Comparison of ENCODE assay signal across 22 cellular contexts in the genomic region with DNA sequence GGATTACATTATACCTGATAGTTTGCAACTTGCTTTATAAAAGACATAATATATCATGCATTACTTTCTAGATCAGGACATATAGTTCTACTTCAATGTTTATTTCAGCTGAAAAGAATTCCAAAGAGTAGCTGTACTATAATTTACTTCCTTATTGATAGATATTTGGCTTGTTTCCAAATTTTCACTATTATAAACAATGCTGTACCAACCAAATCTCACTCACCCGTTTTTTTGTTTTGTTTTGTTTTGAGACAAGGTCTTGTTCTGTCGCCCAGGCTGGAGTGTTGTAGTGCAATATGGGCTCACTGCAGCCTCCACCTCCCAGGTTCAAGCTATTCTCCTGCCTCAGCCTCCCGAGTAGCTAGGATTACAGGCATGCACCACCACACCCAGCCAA.
"Had no signal": no experiment of that assay in that cellular context is flagged by ENCODE, and none has a peak within 500 bp of the region (broad histone marks: within the 10 kb centered on the region; RNA-seq: fewer than 3 reads in every experiment).

No MANE protein-coding gene starts in this region.

- ATAC-seq: gastrocnemius medialis; heart right ventricle; lower lobe of right lung; natural killer cell treated with Interleukin-12 subunit alpha and Interleukin-12 subunit beta and Interleukin-15 and Interleukin-18, amount 100 ng/mL, for 72 hours had no signal

- DNase-seq: colonic mucosa; effector memory CD4-positive, alpha-beta T cell; gastrocnemius medialis; heart right ventricle; islet precursor cell; left ventricle myocardium inferior; lower lobe of right lung; mesenchymal stem cell; midbrain; nucleus accumbens; ovary; sigmoid colon; stimulated activated CD4-positive, alpha-beta T cell treated with anti-CD3 and anti-CD28 coated beads, Interleukin-12 subunit alpha, Interleukin-12 subunit beta, amount 100 ng/mL, for 4 hours; stimulated activated naive CD4-positive, alpha-beta T cell treated with Interleukin-2 at 50 U/mL for 16 hours; trophoblast cell had no signal

- H3K27ac Mint-ChIP-seq: natural killer cell treated with Interleukin-12 subunit alpha and Interleukin-12 subunit beta and Interleukin-15 and Interleukin-18, amount 100 ng/mL, for 72 hours; neural progenitor cell had no signal

- H3K9ac ChIP-seq: neural progenitor cell had no signal

- H3K27me3 Mint-ChIP-seq: natural killer cell treated with Interleukin-12 subunit alpha and Interleukin-12 subunit beta and Interleukin-15 and Interleukin-18, amount 100 ng/mL, for 72 hours had no signal

- H3K9me3 ChIP-seq: colonic mucosa, esophagus muscularis mucosa, gastrocnemius medialis, heart right ventricle, left ventricle myocardium inferior, lower lobe of right lung, ovary, right atrium auricular region, sigmoid colon had no signal

- H3K4me1 ChIP-seq: colonic mucosa, neural progenitor cell had no signal

- H2AFZ ChIP-seq: neural progenitor cell had no signal

- H3K4me2 ChIP-seq: neural progenitor cell had no signal

- FAIRE-seq: endometrium had no signal

- H3K36me3 ChIP-seq: colonic mucosa, esophagus muscularis mucosa, gastrocnemius medialis, left ventricle myocardium inferior, lower lobe of right lung, neural progenitor cell, ovary, right atrium auricular region, sigmoid colon had no signal

- H3K36me3 Mint-ChIP-seq: natural killer cell treated with Interleukin-12 subunit alpha and Interleukin-12 subunit beta and Interleukin-15 and Interleukin-18, amount 100 ng/mL, for 72 hours had no signal

- H3K4me3 ChIP-seq: colonic mucosa, esophagus muscularis mucosa, gastrocnemius medialis, heart right ventricle, left ventricle myocardium inferior, lower lobe of right lung, neural progenitor cell, ovary, right atrium auricular region, sigmoid colon, skin epidermis had no signal

- H3K4me3 Mint-ChIP-seq: natural killer cell treated with Interleukin-12 subunit alpha and Interleukin-12 subunit beta and Interleukin-15 and Interleukin-18, amount 100 ng/mL, for 72 hours; neural progenitor cell had no signal

- H3K27ac ChIP-seq: colonic mucosa, epithelial cell of prostate, esophagus muscularis mucosa, gastrocnemius medialis, heart right ventricle, left ventricle myocardium inferior, lower lobe of right lung, neural progenitor cell, ovary, right atrium auricular region, sigmoid colon, skin epidermis had no signal

- H3K27me3 ChIP-seq: colonic mucosa, esophagus muscularis mucosa, gastrocnemius medialis, heart right ventricle, neural progenitor cell, ovary, right atrium auricular region, sigmoid colon had no signal

- H3K9me3 Mint-ChIP-seq: natural killer cell treated with Interleukin-12 subunit alpha and Interleukin-12 subunit beta and Interleukin-15 and Interleukin-18, amount 100 ng/mL, for 72 hours; neural progenitor cell had no signal
